8 cellular contexts compared by ENCODE assay signal in the genomic region with DNA sequence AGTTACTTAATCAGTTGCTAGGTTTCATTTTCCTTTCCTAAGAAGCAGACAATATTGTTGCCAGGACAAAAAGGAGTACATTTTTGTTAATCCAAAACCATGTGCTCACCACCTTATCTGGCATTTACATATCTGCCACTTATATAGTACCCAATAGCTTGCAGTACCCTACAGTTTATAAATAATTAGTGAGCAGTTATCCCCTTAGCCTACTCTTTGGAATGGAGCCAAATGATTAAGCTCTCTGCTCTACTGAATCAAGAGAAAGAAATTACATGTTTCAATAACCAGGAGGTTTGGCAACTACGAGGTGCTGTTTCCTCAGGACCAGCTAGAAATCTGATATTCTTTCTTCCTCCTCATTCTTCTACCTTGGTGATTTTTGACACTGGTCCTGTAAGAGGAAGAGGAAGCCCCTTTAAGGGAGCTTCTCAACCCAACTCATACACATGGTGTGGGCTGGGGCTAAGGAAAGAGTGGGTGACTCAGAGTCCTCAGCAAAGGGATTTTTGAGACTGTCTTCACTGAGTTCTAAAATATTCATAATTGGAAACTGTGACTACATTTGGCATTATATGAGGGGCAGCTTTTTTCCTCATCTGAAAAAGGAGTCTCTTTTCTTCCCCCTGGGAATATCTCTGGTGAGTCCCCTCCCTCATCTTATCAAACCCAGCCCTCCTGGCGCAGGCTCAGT. TPM values are rescaled to one million over a fixed set of nuclear protein-coding genes. Genes with fewer than 3 reads are reported as not detected.
DNase-seq lines count a peak whose midpoint lies in the region; ATAC-seq and TF ChIP-seq lines count a peak whose summit lies in the region.

No MANE protein-coding gene starts in this region.

- H3K9ac ChIP-seq in SU-DHL-6 (ENCODE audit: low read length): peak overlapping the region; percentile 95

- H3K27me3 ChIP-seq in SU-DHL-6 (ENCODE audit: low read length) (no peaks in the 10 kb centered on the region), brain microvascular endothelial cell (replicated peaks) (no peaks in the 10 kb centered on the region), lung (ENCODE audit: control insufficient read depth, insufficient read depth) (no peaks in the 10 kb centered on the region)

- peak overlapping the region; percentile 92 to 95 for H3K4me3 Mint-ChIP-seq in stimulated activated naive B cell treated with anti-CD40 and anti-IgM and Interleukin-4, amounts not matched to agents 10 μg/mL and 1 μg/mL and 100 μg/mL, for 72 hours

- no peak for TF ChIP-seq CTCF in LNCaP clone FGC (IDR thresholded peaks at IDR 0.05; ENCODE audit: control insufficient read depth, extremely low read depth, insufficient read depth)
- no peak for TF ChIP-seq CTCF in SU-DHL-6 (IDR thresholded peaks at IDR 0.05; ENCODE audit: insufficient read depth, low read length, poor library complexity, severe bottlenecking)
- no peak for TF ChIP-seq CTCF in brain microvascular endothelial cell (IDR thresholded peaks at IDR 0.05; ENCODE audit: low read depth, low read length, missing control alignments)
- TF ChIP-seq CTCF in lung (IDR thresholded peaks at IDR 0.05; ENCODE audit: control extremely low read depth, extremely low read depth): no peak

- H3K4me1 ChIP-seq in lung (ENCODE audit: control insufficient read depth in 2 of 2, insufficient read depth in 2 of 2, low read length in 2 of 2): peaks cover 11 to 34% of the 10 kb centered on the region in 2 donors

- peak overlapping the region; percentile 90 for H3K27ac ChIP-seq in SU-DHL-6 (ENCODE audit: low read depth, low read length)
- H3K27ac ChIP-seq in brain microvascular endothelial cell: peak overlapping the region; percentile 25
- H3K27ac ChIP-seq in lung (ENCODE audit: low read depth in 1 of 2, low read length in 1 of 2): peak overlapping the region; percentile 54 to 96

- H3K4me1 Mint-ChIP-seq in stimulated activated naive B cell treated with anti-CD40 and anti-IgM and Interleukin-4, amounts not matched to agents 10 μg/mL and 1 μg/mL and 100 μg/mL, for 72 hours: peaks cover 30 to 53% of the 10 kb centered on the region in 2 donors

- H3K36me3 Mint-ChIP-seq in stimulated activated naive B cell treated with anti-CD40 and anti-IgM and Interleukin-4, amounts not matched to agents 10 μg/mL and 1 μg/mL and 100 μg/mL, for 72 hours: peaks cover 50 to 61% of the 10 kb centered on the region in 2 donors

- WGBS in lung, 2 donors: 17 to 23% methylated on average over 2 of the region's 2 CpGs

- no peak overlapping the region for H2AFZ ChIP-seq in SU-DHL-6 (ENCODE audit: low read depth, low read length, severe bottlenecking)

- peaks cover 43% of the 10 kb centered on the region for H3F3A ChIP-seq in SU-DHL-6 (ENCODE audit: insufficient read depth)

- peaks cover 4% of the 10 kb centered on the region; the same call in 1 of the 2 replicates for H3K9me3 ChIP-seq in SU-DHL-6 (ENCODE audit: insufficient read depth, low read length)
- H3K9me3 ChIP-seq in lung (ENCODE audit: control insufficient read depth in 2 of 2, insufficient read depth in 1 of 2, low read length in 1 of 2): peaks cover 0 to 10% of the 10 kb centered on the region in 2 donors

- peaks cover 62% of the 10 kb centered on the region for H3K79me2 ChIP-seq in SU-DHL-6 (ENCODE audit: insufficient read depth, low read length)

- peaks cover 35% of the 10 kb centered on the region for H3K36me3 ChIP-seq in SU-DHL-6 (ENCODE audit: low read length)
- peaks cover 50% of the 10 kb centered on the region for H3K36me3 ChIP-seq in brain microvascular endothelial cell (replicated peaks)
- H3K36me3 ChIP-seq in lung (ENCODE audit: control insufficient read depth in 2 of 2, insufficient read depth in 2 of 2, low read length in 2 of 2): peaks cover 18 to 19% of the 10 kb centered on the region in 2 donors

- DNase-seq in DMS79 (lab: John Stamatoyannopoulos, UW) (peak; percentile 68), LNCaP clone FGC (ENCODE audit: low read depth) (no peak), brain microvascular endothelial cell (peak; percentile 36), lung (ENCODE audit: low spot score) (no peak), HPDE6-E6E7 (ENCODE audit: extremely low spot score) (no peak)
- DNase-seq in stimulated activated naive B cell treated with anti-CD40 and anti-IgM and Interleukin-4, amounts not matched to agents 10 μg/mL and 1 μg/mL and 100 μg/mL, for 72 hours: peak; percentile 69

- peak overlapping the region; percentile 99 for H3K27ac Mint-ChIP-seq in stimulated activated naive B cell treated with anti-CD40 and anti-IgM and Interleukin-4, amounts not matched to agents 10 μg/mL and 1 μg/mL and 100 μg/mL, for 72 hours

- no peaks in the 10 kb centered on the region for H3K9me2 ChIP-seq in SU-DHL-6 (replicated peaks; ENCODE audit: insufficient read depth, low read length)

- peak overlapping the region; percentile 79 for H3K4me2 ChIP-seq in SU-DHL-6 (ENCODE audit: low read depth, low read length, poor library complexity, severe bottlenecking)

- peaks cover 19% of the 10 kb centered on the region; the same call in 1 of the 2 replicates for H4K20me1 ChIP-seq in SU-DHL-6 (ENCODE audit: low read depth, low read length)

- H3K9me3 Mint-ChIP-seq in stimulated activated naive B cell treated with anti-CD40 and anti-IgM and Interleukin-4, amounts not matched to agents 10 μg/mL and 1 μg/mL and 100 μg/mL, for 72 hours: peaks cover 7 to 8% of the 10 kb centered on the region in 2 donors

- peaks cover 0 to 5% of the 10 kb centered on the region in 2 donors for H3K27me3 Mint-ChIP-seq in stimulated activated naive B cell treated with anti-CD40 and anti-IgM and Interleukin-4, amounts not matched to agents 10 μg/mL and 1 μg/mL and 100 μg/mL, for 72 hours

- ATAC-seq in lung (ENCODE audit: insufficient read depth, low FRiP score): no peak
- ATAC-seq in stimulated activated naive B cell treated with anti-CD40 and anti-IgM and Interleukin-4, amounts not matched to agents 10 μg/mL and 1 μg/mL and 100 μg/mL, for 72 hours (replicated peaks): peak; percentile 64 to 66
- ATAC-seq in GM19455 (IDR thresholded peaks at IDR 0.05; ENCODE audit: unreplicated experiment): no peak

- in situ Hi-C loops in brain microvascular endothelial cell (cut with HindIII; ENCODE audit: low pct_ligation_motif_present, low sequenced_read_pairs): no loop called here

- H3K4me3 ChIP-seq in LNCaP clone FGC (ENCODE audit: low read depth, low read length) (peak overlapping the region; percentile 99), SU-DHL-6 (ENCODE audit: insufficient read depth, low read length, poor library complexity, severe bottlenecking) (peak overlapping the region; percentile 64), brain microvascular endothelial cell (ENCODE audit: low read depth, low read length) (peak overlapping the region; percentile 99), lung (no peak overlapping the region)

RNA-seq across cellular contexts. Expression of gene ZNFX1, which starts 1.5 kb away (rescaled TPM):
- 10 to 100 TPM; 25.8 to 33.9 TPM for total RNA-seq in lung
- polyA plus RNA-seq in lung: 10 to 100 TPM in 1 of 2 donors, 1 to 10 TPM in 1; 9.5 to 22.5 TPM

RNA-seq across cellular contexts. Expression of gene DDX27, which starts 57.1 kb away (rescaled TPM):
- total RNA-seq in lung: 10 to 100 TPM; 25.8 to 26.5 TPM
- 10 to 100 TPM; 24.9 to 30.0 TPM for polyA plus RNA-seq in lung

Comparison
In these comparisons a context has a peak if more than half of its experiments do, and no peak if none do; other contexts are left out.
1. DNase-seq: peak in DMS79 (single experiment), brain microvascular endothelial cell (single experiment) and stimulated activated naive B cell treated with anti-CD40 and anti-IgM and Interleukin-4, amounts not matched to agents 10 μg/mL and 1 μg/mL and 100 μg/mL, for 72 hours (single experiment); none in LNCaP clone FGC (single experiment), lung (single experiment) and HPDE6-E6E7 (single experiment).
2. H3K27ac ChIP-seq: peak in every context shown above with its lines; median percentile 90 in SU-DHL-6; 75 in lung; 25 in brain microvascular endothelial cell.
3. ATAC-seq: peak in stimulated activated naive B cell treated with anti-CD40 and anti-IgM and Interleukin-4, amounts not matched to agents 10 μg/mL and 1 μg/mL and 100 μg/mL, for 72 hours (2 of 2); none in lung (single experiment) and GM19455 (single experiment).